30 cellular contexts compared by ENCODE assay signal in the genomic region with DNA sequence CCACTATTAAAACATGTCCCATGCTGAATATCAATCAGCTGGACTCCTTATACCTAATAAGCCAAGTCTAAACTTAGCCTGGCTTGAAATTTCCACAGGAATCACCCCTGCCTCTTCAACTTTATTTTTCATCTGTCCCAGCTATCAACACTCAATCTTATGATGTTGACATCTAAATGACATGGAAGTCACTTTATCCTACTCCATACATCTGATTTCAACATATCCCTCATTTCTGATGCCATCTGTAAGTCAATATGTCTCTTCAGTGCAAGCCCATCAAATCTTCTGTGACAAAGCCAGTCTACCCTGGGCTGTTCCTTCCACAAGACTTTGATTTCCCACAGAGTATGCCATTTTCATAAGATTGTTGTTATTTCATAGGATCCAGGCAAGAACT.
"Had no signal": no experiment of that assay in that cellular context is flagged by ENCODE, and none has a peak within 500 bp of the region (broad histone marks: within the 10 kb centered on the region; RNA-seq: fewer than 3 reads in every experiment).

No MANE protein-coding gene starts in this region.

- ATAC-seq: naive thymus-derived CD4-positive, alpha-beta T cell; natural killer cell; pancreas; right cardiac atrium; right lobe of liver; stimulated activated memory B cell treated with anti-CD40 and anti-IgM and Interleukin-4, amounts not matched to agents 10 μg/mL and 1 μg/mL and 100 μg/mL, for 72 hours; stimulated activated naive CD8-positive, alpha-beta T cell treated with anti-CD3 and anti-CD28 coated beads, Interleukin-15, amount 100 ng/mL, for 72 hours; stimulated activated naive CD8-positive, alpha-beta T cell treated with anti-CD3 and anti-CD28 coated beads, Interleukin-15, Interleukin-2, amounts not matched to agents 100 U/mL and 50 U/mL, for 24 hours; upper lobe of right lung had no signal

- H3K27ac ChIP-seq: neutrophil, pancreas, prostate gland, right lobe of liver, sigmoid colon, suprapubic skin, testis, tibial artery, transverse colon, upper lobe of right lung, uterus had no signal

- FAIRE-seq: pancreas had no signal

- H3K36me3 Mint-ChIP-seq: naive thymus-derived CD4-positive, alpha-beta T cell; natural killer cell; stimulated activated memory B cell treated with anti-CD40 and anti-IgM and Interleukin-4, amounts not matched to agents 10 μg/mL and 1 μg/mL and 100 μg/mL, for 72 hours had no signal

- H3K9me3 Mint-ChIP-seq: natural killer cell; nephron; neural crest cell; stimulated activated memory B cell treated with anti-CD40 and anti-IgM and Interleukin-4, amounts not matched to agents 10 μg/mL and 1 μg/mL and 100 μg/mL, for 72 hours; stimulated activated naive CD8-positive, alpha-beta T cell treated with anti-CD3 and anti-CD28 coated beads, Interleukin-15, amount 100 ng/mL, for 72 hours had no signal

- H3K27ac Mint-ChIP-seq: naive thymus-derived CD4-positive, alpha-beta T cell; natural killer cell; stimulated activated memory B cell treated with anti-CD40 and anti-IgM and Interleukin-4, amounts not matched to agents 10 μg/mL and 1 μg/mL and 100 μg/mL, for 72 hours; stimulated activated naive CD8-positive, alpha-beta T cell treated with anti-CD3 and anti-CD28 coated beads, Interleukin-15, amount 100 ng/mL, for 72 hours; type B pancreatic cell had no signal

- H3K27me3 Mint-ChIP-seq: naive thymus-derived CD4-positive, alpha-beta T cell; stimulated activated memory B cell treated with anti-CD40 and anti-IgM and Interleukin-4, amounts not matched to agents 10 μg/mL and 1 μg/mL and 100 μg/mL, for 72 hours; type B pancreatic cell had no signal

- H3K27me3 ChIP-seq: pancreas, right lobe of liver, sigmoid colon, suprapubic skin, testis, tibial artery, transverse colon, upper lobe of right lung, uterus had no signal

- H3K9me3 ChIP-seq: neutrophil, pancreas, prostate gland, right lobe of liver, sigmoid colon, suprapubic skin, testis, tibial artery, transverse colon, upper lobe of right lung, uterus had no signal

- H3K4me1 Mint-ChIP-seq: naive thymus-derived CD4-positive, alpha-beta T cell; natural killer cell; stimulated activated memory B cell treated with anti-CD40 and anti-IgM and Interleukin-4, amounts not matched to agents 10 μg/mL and 1 μg/mL and 100 μg/mL, for 72 hours; stimulated activated naive CD8-positive, alpha-beta T cell treated with anti-CD3 and anti-CD28 coated beads, Interleukin-15, amount 100 ng/mL, for 72 hours had no signal

- DNase-seq: naive thymus-derived CD4-positive, alpha-beta T cell; natural killer cell; nucleus accumbens; pancreas; retina; right cardiac atrium; right lobe of liver; sigmoid colon; small intestine; stimulated activated CD4-positive, alpha-beta T cell treated with anti-CD3 and anti-CD28 coated beads, Interleukin-15, amount 100 ng/mL, for 24 hours; stimulated activated CD4-positive, alpha-beta T cell treated with anti-CD3 and anti-CD28 coated beads, Interleukin-2, amount 100 ng/mL, for 24 hours; stimulated activated CD4-positive, alpha-beta T cell treated with anti-CD3 and anti-CD28 coated beads, Interleukin-4, amount 100 ng/mL, for 1 hour; stimulated activated CD4-positive, alpha-beta T cell treated with anti-CD3 and anti-CD28 coated beads, Interleukin-4, amount 100 ng/mL, for 4 hours; stimulated activated CD8-positive, alpha-beta memory T cell treated with anti-CD3 and anti-CD28 coated beads, Interleukin-4, amount 100 ng/mL, for 48 hours; stimulated activated naive CD4-positive, alpha-beta T cell; stimulated activated naive CD8-positive, alpha-beta T cell treated with anti-CD3 and anti-CD28 coated beads, Interleukin-15, amount 100 ng/mL, for 72 hours; stimulated activated naive CD8-positive, alpha-beta T cell treated with anti-CD3 and anti-CD28 coated beads, Interleukin-15, Interleukin-2, amounts not matched to agents 100 U/mL and 50 U/mL, for 24 hours; substantia nigra; testis; tibial artery; transverse colon; upper lobe of right lung; uterus had no signal

- H3K4me3 Mint-ChIP-seq: naive thymus-derived CD4-positive, alpha-beta T cell; natural killer cell; nephron; neural crest cell; stimulated activated memory B cell treated with anti-CD40 and anti-IgM and Interleukin-4, amounts not matched to agents 10 μg/mL and 1 μg/mL and 100 μg/mL, for 72 hours; stimulated activated naive CD8-positive, alpha-beta T cell treated with anti-CD3 and anti-CD28 coated beads, Interleukin-15, amount 100 ng/mL, for 72 hours; type B pancreatic cell had no signal

- H3K4me3 ChIP-seq: pancreas, prostate gland, right lobe of liver, sigmoid colon, suprapubic skin, testis, tibial artery, transverse colon, upper lobe of right lung, uterus had no signal

- H3K36me3 ChIP-seq: neutrophil, pancreas, prostate gland, right lobe of liver, sigmoid colon, suprapubic skin, tibial artery, transverse colon, upper lobe of right lung, uterus had no signal

- H3K4me1 ChIP-seq: pancreas, prostate gland, right lobe of liver, suprapubic skin, testis, upper lobe of right lung, uterus had no signal
